In genomic region chr13:75482820-75483079, GRCh38 we compare ENCODE assay signal across 8 cellular contexts. TPM values are rescaled to one million over a fixed set of nuclear protein-coding genes. Genes with fewer than 3 reads are reported as not detected.
DNase-seq lines count a peak whose midpoint lies in the region; ATAC-seq, FAIRE-seq and TF ChIP-seq lines count a peak whose summit lies in the region.

No MANE protein-coding gene starts in this region.

- BruUV-seq in K562 (replicated peaks; lab: Mats Ljungman, UMichigan): no TSS peak

- H3K36me3 ChIP-seq in heart left ventricle (no peaks in the 10 kb centered on the region), K562 (ENCODE audit: control insufficient read depth, insufficient read depth, low read length) (no peaks in the 10 kb centered on the region)

- no peaks in the 10 kb centered on the region for H4K20me1 ChIP-seq in K562 (replicated peaks; ENCODE audit: control insufficient read depth, insufficient read depth, low read length)

- CTCF ChIA-PET in K562 (lab: Yijun Ruan, JAX; ENCODE audit: low intra/inter-chr PET ratio): interaction anchor here (0.8 kb wide), 1 partner anchor 110 kb away, joined by 3 read pairs; no protein-coding TSS in a partner anchor

- no peak for TF ChIP-seq RAD21 in K562 (CRISPR knock-in tag; conservative IDR thresholded peaks at IDR 0.05 in 1 of 2, IDR thresholded peaks at IDR 0.05 in 1 of 2)

- ATAC-seq in heart left ventricle: no peak
- ATAC-seq in left ventricle myocardium superior: no peak
- no peak for ATAC-seq in K562
- no peak for ATAC-seq in memory B cell (ENCODE audit: low read depth)

- peaks cover 27% of the 10 kb centered on the region for H3K27me3 Mint-ChIP-seq in memory B cell
- peaks cover 7% of the 10 kb centered on the region for H3K27me3 Mint-ChIP-seq in type B pancreatic cell

- H3K9me3 Mint-ChIP-seq in memory B cell (no peaks in the 10 kb centered on the region), type B pancreatic cell (no peaks in the 10 kb centered on the region)

- H3K36me3 Mint-ChIP-seq in memory B cell (no peaks in the 10 kb centered on the region), type B pancreatic cell (peaks cover 6% of the 10 kb centered on the region)

- H3K4me3 Mint-ChIP-seq in memory B cell: peak overlapping the region; percentile 98
- peak overlapping the region; percentile 97 for H3K4me3 Mint-ChIP-seq in type B pancreatic cell

- TF ChIP-seq EP300 in K562 (IDR thresholded peaks at IDR 0.05; ENCODE audit: low read length): no peak

- peaks cover 11% of the 10 kb centered on the region for H3K4me1 Mint-ChIP-seq in memory B cell
- H3K4me1 Mint-ChIP-seq in type B pancreatic cell (ENCODE audit: unreplicated experiment): peaks cover 26% of the 10 kb centered on the region

- peaks cover 33% of the 10 kb centered on the region for H3K79me2 ChIP-seq in K562 (ENCODE audit: control insufficient read depth, insufficient read depth, low read length)

- intact Hi-C loops in heart left ventricle (cut with DNase I) (loop anchor here (1.0 to 10.0 kb wide), 9 partner anchors 52 to 115 kb away; partner anchors contain the start of genes COMMD6 (in 3 of the 10) and UCHL3 (in 3 of the 10)), left ventricle myocardium superior (cut with micrococcal nuclease) (loop anchor here (5.0 kb wide), 1 partner anchor 110 kb away; no protein-coding TSS in a partner anchor), K562 (cut with micrococcal nuclease) (loop anchor here (1.0 to 10.0 kb wide), 4 partner anchors 50 to 182 kb away; partner anchors contain the start of gene UCHL3)

- DNase-seq in heart left ventricle (no peak), left ventricle myocardium superior (no peak), K562 (ENCODE audit: extremely low read depth in 1 of 4, low spot score in 3 of 4) (no peak), memory B cell (ENCODE audit: low spot score in 2 of 2) (no peak), type B pancreatic cell (ENCODE audit: extremely low spot score, unreplicated experiment) (no peak), pons (ENCODE audit: low spot score) (no peak), urothelium cell line (ENCODE audit: low spot score) (no peak)
- DNase-seq in activated CD4-positive, alpha-beta T cell treated with anti-CD3 and anti-CD28 coated beads, Interleukin-2, amount 50 U/mL, for 1 hour: no peak

- H3K27ac Mint-ChIP-seq in memory B cell (no peak overlapping the region), type B pancreatic cell (peak overlapping the region; percentile 95)

- H3K27me3 ChIP-seq in heart left ventricle (peaks cover 0 to 7% (median 0%) of the 10 kb centered on the region in 9 donors), K562 (ENCODE audit: control insufficient read depth in 2 of 2, insufficient read depth in 2 of 2, low read length in 2 of 2) (no peaks in the 10 kb centered on the region)

- POLR2A ChIA-PET in K562 (lab: Yijun Ruan, JAX): no interaction called here

- H3K4me3 ChIP-seq in heart left ventricle (peak overlapping the region; percentile 80 to 95 (median 89)), K562 (peak overlapping the region; percentile 67)

- H2AFZ ChIP-seq in K562 (ENCODE audit: low read depth, low read length): peak overlapping the region; percentile 72; the same call in 1 of the 2 replicates

- FAIRE-seq in K562 (lab: Jason Lieb, UNC): no peak
- FAIRE-seq in urothelium cell line (lab: Jason Lieb, UNC): no peak

- peak in 1 of 12 donors; percentile 7 for TF ChIP-seq CTCF in heart left ventricle (IDR thresholded peaks at IDR 0.05)
- no peak for TF ChIP-seq CTCF in K562 (IDR thresholded peaks at IDR 0.05 in 2 of 3, conservative IDR thresholded peaks at IDR 0.05 in 1 of 3; ENCODE audit: insufficient read depth in 2 of 3, low read depth in 1 of 3, low read length in 3 of 3)
- peak; percentile 27 for TF ChIP-seq CTCF in type B pancreatic cell (conservative IDR thresholded peaks at IDR 0.05)

- H3K4me2 ChIP-seq in K562 (ENCODE audit: insufficient read depth, low read length): no peak overlapping the region

- in situ Hi-C loops in K562 (cut with MboI): no loop called here

- H3K9me3 ChIP-seq in heart left ventricle (no peaks in the 10 kb centered on the region), K562 (replicated peaks; ENCODE audit: control insufficient read depth, insufficient read depth, low read depth, low read length) (no peaks in the 10 kb centered on the region)

- WGBS in heart left ventricle, 4 donors: 0 to 2% (median 1%) methylated on average over 1 of the region's 1 CpG
- WGBS in K562 (ENCODE audit: insufficient coverage, low coverage, missing lambda C conversion rate): 0% methylated on average over 1 of the region's 1 CpG

- H3K9me1 ChIP-seq in K562 (ENCODE audit: control insufficient read depth, insufficient read depth, low read length): no peaks in the 10 kb centered on the region

- peaks cover 0 to 23% (median 7%) of the 10 kb centered on the region in 12 donors for H3K4me1 ChIP-seq in heart left ventricle
- H3K4me1 ChIP-seq in K562 (replicated peaks in 1 of 2; ENCODE audit: control insufficient read depth in 2 of 2, insufficient read depth in 2 of 2, low read length in 2 of 2): peaks cover 0 to 20% of the 10 kb centered on the region in 2 experiments; a peak in 4 of 5 replicates

- H3K9ac ChIP-seq in K562 (ENCODE audit: insufficient read depth in 1 of 2, low read depth in 2 of 2, low read length in 2 of 2): no peak overlapping the region

- TF ChIP-seq POLR2A in heart left ventricle (IDR thresholded peaks at IDR 0.05) (no peak), K562 (conservative IDR thresholded peaks at IDR 0.05) (no peak)

- H3K27ac ChIP-seq in heart left ventricle (peak overlapping the region; percentile 58 to 96 (median 89)), K562 (ENCODE audit: extremely low read depth, low read depth, low read length) (no peak overlapping the region)

RNA-seq across cellular contexts. Expression of gene TBC1D4, which starts 0.8 kb away (rescaled TPM):
- 100 to 1,000 TPM in 3 of 9 donors, 10 to 100 TPM in 6; 52.9 to 158 (median 85.6) TPM for total RNA-seq in heart left ventricle
- polyA plus RNA-seq in heart left ventricle: 10 to 100 TPM; 26.8 to 31.9 TPM
- total RNA-seq in left ventricle myocardium superior: 116 TPM
- 4.4 and 10.2 TPM in 2 replicates for total RNA-seq in K562 (2011; cell fraction: chromatin; rRNA removed; ENCODE audit: low replicate concordance)
- 3.3 and 5.4 TPM in 2 replicates for total RNA-seq in K562 (2011; cell fraction: nucleolus; rRNA removed)
- total RNA-seq in K562 (2011; cell fraction: nucleoplasm; rRNA removed): 4.2 and 4.5 TPM in 2 replicates
- 6.4 and 8.5 TPM in 2 replicates for total RNA-seq in K562 (2014; rRNA removed)
- 8.7 and 9.1 TPM in 2 replicates for total RNA-seq in K562 (2014; rRNA removed; fragmentation: Illumina TruSeq; extraction: Trizol)
- total RNA-seq in K562 (2015; rRNA removed; fragmentation: Illumina TruSeq; extraction: Trizol): 8.0 and 8.9 TPM in 2 replicates
- total RNA-seq in K562 (2021): 10.7 and 12.3 TPM in 2 replicates
- polyA plus RNA-seq in K562 (2011; rRNA removed): 2.2 and 7.0 TPM in 2 replicates
- polyA plus RNA-seq in K562 (2011; cell fraction: cytosol; rRNA removed): 0.84 and 3.8 TPM in 2 replicates
- polyA plus RNA-seq in K562 (2011; cell fraction: nucleus; rRNA removed): 2.0 and 9.5 TPM in 2 replicates
- polyA plus RNA-seq in K562 (2012): 3.3 and 5.5 TPM in 2 replicates
- 8.0 and 10.0 TPM in 2 replicates for polyA plus RNA-seq in K562 (2014; fragmentation: Illumina TruSeq; extraction: Trizol)
- 1 to 10 TPM; 2.8 to 2.9 TPM for polyA plus RNA-seq in K562 (2014; fragmentation: Nextera tagmentation; extraction: Ambion mirVana)
- 5.5 and 6.4 TPM in 2 replicates for polyA plus RNA-seq in K562 (2014; rRNA removed)
- polyA minus RNA-seq in K562 (2011; rRNA and poly(A)+ RNA removed): 2.5 and 13.1 TPM in 2 replicates
- polyA minus RNA-seq in K562 (2011; cell fraction: cytosol; rRNA and poly(A)+ RNA removed): 2.1 and 8.5 TPM in 2 replicates
- 1.6 and 4.8 TPM in 2 replicates for polyA minus RNA-seq in K562 (2011; cell fraction: nucleus; rRNA and poly(A)+ RNA removed)
- 47.1 and 47.2 TPM in 2 replicates for total RNA-seq in type B pancreatic cell (ENCODE audit: low replicate concordance)

RNA-seq across cellular contexts. Expression of gene COMMD6, which starts 54.9 kb away (rescaled TPM):
- total RNA-seq in heart left ventricle (100 to 1,000 TPM in 7 of 9 donors, 10 to 100 TPM in 2; 19.8 to 155 (median 126) TPM), left ventricle myocardium superior (129 TPM), K562 (2014; rRNA removed) (27.2 and 32.6 TPM in 2 replicates), K562 (2014; rRNA removed; fragmentation: Illumina TruSeq; extraction: Trizol) (65.8 and 66.8 TPM in 2 replicates), K562 (2015; rRNA removed; fragmentation: Illumina TruSeq; extraction: Trizol) (63.4 and 65.0 TPM in 2 replicates), K562 (2021) (43.3 and 49.0 TPM in 2 replicates), type B pancreatic cell (ENCODE audit: low replicate concordance) (161 and 171 TPM in 2 replicates)
- polyA plus RNA-seq in heart left ventricle (100 to 1,000 TPM; 123 to 136 TPM), K562 (2011; rRNA removed) (99.5 and 116 TPM in 2 replicates), K562 (2014; fragmentation: Illumina TruSeq; extraction: Trizol) (44.5 and 48.5 TPM in 2 replicates), K562 (2014; fragmentation: Nextera tagmentation; extraction: Ambion mirVana) (100 to 1,000 TPM; 111 to 112 TPM), K562 (2014; rRNA removed) (47.6 TPM in 2 replicates)
- 4.0 and 10.8 TPM in 2 replicates for total RNA-seq in K562 (2011; cell fraction: chromatin; rRNA removed; ENCODE audit: low replicate concordance)
- 7.1 and 9.5 TPM in 2 replicates for total RNA-seq in K562 (2011; cell fraction: nucleolus; rRNA removed)
- total RNA-seq in K562 (2011; cell fraction: nucleoplasm; rRNA removed): 15.0 and 29.1 TPM in 2 replicates
- 13.6 and 16.7 TPM in 2 replicates for polyA plus RNA-seq in K562 (2011; cell fraction: cytosol; rRNA removed)
- 15.3 and 28.1 TPM in 2 replicates for polyA plus RNA-seq in K562 (2011; cell fraction: nucleus; rRNA removed)
- 105 and 123 TPM in 2 replicates for polyA plus RNA-seq in K562 (2012)
- polyA minus RNA-seq in K562 (2011; rRNA and poly(A)+ RNA removed): 6.9 and 7.4 TPM in 2 replicates
- polyA minus RNA-seq in K562 (2011; cell fraction: cytosol; rRNA and poly(A)+ RNA removed): 2.4 and 6.3 TPM in 2 replicates
- polyA minus RNA-seq in K562 (2011; cell fraction: nucleus; rRNA and poly(A)+ RNA removed): 3.0 and 8.1 TPM in 2 replicates
